Comparison of ENCODE assay signal across 10 cellular contexts in the genomic region with DNA sequence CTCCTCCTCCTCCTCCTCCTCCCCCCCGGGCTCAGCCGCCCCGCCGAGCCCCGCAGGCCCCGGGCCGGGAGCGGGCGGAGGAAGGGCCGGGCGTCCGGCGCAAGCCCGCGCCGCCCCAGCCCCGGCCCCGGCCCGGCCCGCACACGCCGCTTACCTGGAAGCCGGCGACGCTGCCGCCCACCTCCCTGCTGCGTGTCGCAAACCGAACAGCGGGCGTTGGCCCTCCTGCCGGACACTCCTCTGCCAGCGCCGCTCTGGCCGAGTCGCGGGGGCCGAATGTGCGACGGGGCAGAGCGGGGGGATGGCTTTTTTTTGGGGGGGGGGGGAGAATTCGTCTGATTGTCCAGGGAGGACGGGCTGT. TPM values are rescaled to one million over a fixed set of nuclear protein-coding genes. Genes with fewer than 3 reads are reported as not detected.
DNase-seq lines count a peak whose midpoint lies in the region; ATAC-seq and TF ChIP-seq lines count a peak whose summit lies in the region.
"Had no signal": no experiment of that assay in that cellular context is flagged by ENCODE, and none has a peak within 500 bp of the region (broad histone marks: within the 10 kb centered on the region; RNA-seq: fewer than 3 reads in every experiment).

No MANE protein-coding gene starts in this region.

- H3K4me1 ChIP-seq in ACC112 (ENCODE audit: control insufficient read depth, insufficient read depth, low read length, unreplicated experiment): peaks cover 11% of the 10 kb centered on the region
- H3K4me1 ChIP-seq in osteoblast (ENCODE audit: insufficient read depth, low read length): peaks cover 10% of the 10 kb centered on the region

- no peak overlapping the region for H3K4me2 ChIP-seq in osteoblast (ENCODE audit: insufficient read depth, low read length)

- H3K4me3 ChIP-seq in ACC112 (ENCODE audit: low read depth, low read length): peak overlapping the region; percentile 55
- peak overlapping the region; percentile 67 for H3K4me3 ChIP-seq in fibroblast of villous mesenchyme (ENCODE audit: low read depth, low read length)
- H3K4me3 ChIP-seq in osteoblast (ENCODE audit: insufficient read depth, low read length): peak overlapping the region; percentile 37

- no peaks in the 10 kb centered on the region for H3K36me3 ChIP-seq in ACC112 (ENCODE audit: insufficient read depth, low read length)
- H3K36me3 ChIP-seq in osteoblast (ENCODE audit: insufficient read depth, low read length): no peaks in the 10 kb centered on the region

- H2AFZ ChIP-seq in ACC112 (ENCODE audit: low read length, unreplicated experiment): no peak overlapping the region
- no peak overlapping the region for H2AFZ ChIP-seq in osteoblast (ENCODE audit: low read length)

- H3K27me3 ChIP-seq in ACC112 (ENCODE audit: insufficient read depth, low read length): peaks cover 51% of the 10 kb centered on the region
- peaks cover 67% of the 10 kb centered on the region for H3K27me3 ChIP-seq in osteoblast (ENCODE audit: insufficient read depth, low read length)

- peak; percentile 26 for DNase-seq in NCI-H748 treated with DMSO at 0.1 percent for 48 hours (lab: John Stamatoyannopoulos, UW)
- no peak for DNase-seq in fibroblast of villous mesenchyme (ENCODE audit: low read depth)
- no peak for DNase-seq in osteoblast (ENCODE audit: insufficient read length, low spot score, missing footprints)
- no peak for DNase-seq in hippocampal formation (lab: John Stamatoyannopoulos, UW)
- no peak for DNase-seq in CD1c-positive myeloid dendritic cell (ENCODE audit: extremely low spot score)
- no peak for DNase-seq in NCI-H1930 (lab: John Stamatoyannopoulos, UW)
- DNase-seq: activated T-cell treated with anti-CD3 and anti-CD28 coated beads for 4 hours had no signal

- no peak overlapping the region for H3K27ac ChIP-seq in ACC112 (ENCODE audit: low read depth, low read length)
- H3K27ac ChIP-seq in osteoblast (ENCODE audit: low read depth, low read length): no peak overlapping the region

- H3K79me2 ChIP-seq in ACC112 (ENCODE audit: control insufficient read depth, insufficient read depth, low read length, unreplicated experiment) (no peaks in the 10 kb centered on the region), osteoblast (ENCODE audit: insufficient read depth, low read length) (no peaks in the 10 kb centered on the region)

- no peaks in the 10 kb centered on the region for H3K9me3 ChIP-seq in osteoblast (ENCODE audit: low read depth, low read length)

- no peak for TF ChIP-seq CTCF in fibroblast of villous mesenchyme (IDR thresholded peaks at IDR 0.05; ENCODE audit: insufficient read depth, low read depth, low read length)
- TF ChIP-seq CTCF in osteoblast (IDR thresholded peaks at IDR 0.05; ENCODE audit: extremely low read depth, low read depth, low read length): no peak

- H4K20me1 ChIP-seq in osteoblast (ENCODE audit: insufficient read depth, low read length): peaks cover 5% of the 10 kb centered on the region

- ATAC-seq in GM21526 (IDR thresholded peaks at IDR 0.05; ENCODE audit: low FRiP score, unreplicated experiment): no peak

RNA-seq across cellular contexts. Expression of a gene that starts 1.1 kb away (rescaled TPM):
- total RNA-seq in fibroblast of villous mesenchyme: 26.8 and 44.8 TPM in 2 replicates
- total RNA-seq in osteoblast: 53.9 and 68.8 TPM in 2 replicates

RNA-seq across cellular contexts. Expression of a gene that starts 23.0 kb away (rescaled TPM):
- total RNA-seq in fibroblast of villous mesenchyme (not detected in 2 replicates), osteoblast (not detected in 2 replicates)
- total RNA-seq: LHCN-M2 had no signal

RNA-seq across cellular contexts. Expression of a gene that starts 33.6 kb away (rescaled TPM):
- total RNA-seq in fibroblast of villous mesenchyme (not detected in 2 replicates), osteoblast (under 0.01 TPM in 1 of 2 replicates, not detected in the other)
- total RNA-seq: LHCN-M2 had no signal
